8 cellular contexts compared by ENCODE assay signal in genomic region chr12:50112456-50113218, GRCh38. TPM values are rescaled to one million over a fixed set of nuclear protein-coding genes. Genes with fewer than 3 reads are reported as not detected.
DNase-seq lines count a peak whose midpoint lies in the region; ATAC-seq and TF ChIP-seq lines count a peak whose summit lies in the region.

No MANE protein-coding gene starts in this region.

- no peak for TF ChIP-seq POLR2A in esophagus muscularis mucosa (IDR thresholded peaks at IDR 0.05; ENCODE audit: low read depth)

- H3K9me3 ChIP-seq in SU-DHL-6 (ENCODE audit: insufficient read depth, low read length) (no peaks in the 10 kb centered on the region), esophagus muscularis mucosa (no peaks in the 10 kb centered on the region)

- H3K36me3 ChIP-seq in SU-DHL-6 (ENCODE audit: low read length) (no peaks in the 10 kb centered on the region), esophagus muscularis mucosa (peaks cover 0 to 21% (median 11%) of the 10 kb centered on the region in 4 donors)

- H3K4me1 Mint-ChIP-seq in nephron progenitor cell = peaks cover 56% of the 10 kb centered on the region

- DNase-seq in ELF-1 (ENCODE audit: low read depth, low spot score) = peak; percentile 11
- peak; percentile 93 for DNase-seq in esophagus muscularis mucosa (ENCODE audit: extremely low spot score)
- no peak for DNase-seq in nephron progenitor cell
- no peak for DNase-seq in D341Med (ENCODE audit: low spot score)
- no peak for DNase-seq in NCI-H2081 treated with DMSO at 0.1 percent for 48 hours (lab: John Stamatoyannopoulos, UW)

- H3K4me3 ChIP-seq in SU-DHL-6 (ENCODE audit: insufficient read depth, low read length, poor library complexity, severe bottlenecking) = peak overlapping the region; percentile 59
- peak overlapping the region; percentile 82 to 97 (median 85) for H3K4me3 ChIP-seq in esophagus muscularis mucosa

- H3K4me2 ChIP-seq in SU-DHL-6 (ENCODE audit: low read depth, low read length, poor library complexity, severe bottlenecking) = peak overlapping the region; percentile 67

- TF ChIP-seq EP300 in esophagus muscularis mucosa (IDR thresholded peaks at IDR 0.05) = no peak

- H3K4me1 ChIP-seq in esophagus muscularis mucosa = peaks cover 56 to 76% (median 65%) of the 10 kb centered on the region in 4 donors

- intact Hi-C loops in esophagus muscularis mucosa (cut with DNase I) = loop anchor here (5.0 kb wide), 1 partner anchor 55 kb away; the partner anchor contains the start of gene CERS5

- H3K9me3 Mint-ChIP-seq in nephron progenitor cell = no peaks in the 10 kb centered on the region

- H3F3A ChIP-seq in SU-DHL-6 (ENCODE audit: insufficient read depth) = no peaks in the 10 kb centered on the region

- no peaks in the 10 kb centered on the region for H3K9me2 ChIP-seq in SU-DHL-6 (replicated peaks; ENCODE audit: insufficient read depth, low read length)

- H3K9ac ChIP-seq in SU-DHL-6 (ENCODE audit: low read length) = peak overlapping the region; percentile 71

- peak overlapping the region; percentile 1 for H2AFZ ChIP-seq in SU-DHL-6 (ENCODE audit: low read depth, low read length, severe bottlenecking)

- no peaks in the 10 kb centered on the region for H3K27me3 Mint-ChIP-seq in nephron progenitor cell (ENCODE audit: low read depth, poor library complexity)

- H4K20me1 ChIP-seq in SU-DHL-6 (ENCODE audit: low read depth, low read length) = no peaks in the 10 kb centered on the region

- TF ChIP-seq CTCF in SU-DHL-6 (IDR thresholded peaks at IDR 0.05; ENCODE audit: insufficient read depth, low read length, poor library complexity, severe bottlenecking) (no peak), esophagus muscularis mucosa (IDR thresholded peaks at IDR 0.05) (no peak), nephron progenitor cell (IDR thresholded peaks at IDR 0.05) (no peak)

- H3K27ac ChIP-seq in SU-DHL-6 (ENCODE audit: low read depth, low read length) (peak overlapping the region; percentile 53), esophagus muscularis mucosa (replicated peaks in 1 of 4) (peak overlapping the region; percentile 95 to 98 (median 97))

- peaks cover 51% of the 10 kb centered on the region for H3K79me2 ChIP-seq in SU-DHL-6 (ENCODE audit: insufficient read depth, low read length)

- peak overlapping the region; percentile 97 for H3K4me3 Mint-ChIP-seq in nephron progenitor cell

- peaks cover 15% of the 10 kb centered on the region for H3K36me3 Mint-ChIP-seq in nephron progenitor cell (ENCODE audit: low read depth)

- peak overlapping the region; percentile 99 for H3K27ac Mint-ChIP-seq in nephron progenitor cell

- ATAC-seq in HG03457 (IDR thresholded peaks at IDR 0.05; ENCODE audit: unreplicated experiment) (peak; percentile 4), HG03097 (IDR thresholded peaks at IDR 0.05; ENCODE audit: low FRiP score, unreplicated experiment) (no peak)

- no peaks in the 10 kb centered on the region for H3K27me3 ChIP-seq in SU-DHL-6 (ENCODE audit: low read length)
- no peaks in the 10 kb centered on the region for H3K27me3 ChIP-seq in esophagus muscularis mucosa

- WGBS in esophagus muscularis mucosa = 24% methylated on average over 26 of the region's 26 CpGs

RNA-seq across cellular contexts. Expression of gene COX14, which starts 0.6 kb away (rescaled TPM):
- 100 to 1,000 TPM in 1 of 4 donors, 10 to 100 TPM in 3; 52.8 to 105 (median 87.6) TPM for total RNA-seq in esophagus muscularis mucosa

RNA-seq across cellular contexts. Expression of gene GPD1, which starts 8.8 kb away (rescaled TPM):
- 1 to 10 TPM in 1 of 4 donors, under 1 TPM in 3; 0.17 to 2.5 (median 0.60) TPM for total RNA-seq in esophagus muscularis mucosa

RNA-seq across cellular contexts. Expression of gene SMARCD1, which starts 27.5 kb away (rescaled TPM):
- total RNA-seq in esophagus muscularis mucosa = 10 to 100 TPM; 20.3 to 72.4 (median 45.2) TPM

RNA-seq across cellular contexts. Expression of gene CERS5, which starts 54.5 kb away (rescaled TPM):
- 10 to 100 TPM; 23.0 to 33.6 (median 27.5) TPM for total RNA-seq in esophagus muscularis mucosa

RNA-seq across cellular contexts. Expression of gene ASIC1, which starts 55.2 kb away (rescaled TPM):
- total RNA-seq in esophagus muscularis mucosa = 1 to 10 TPM in 3 of 4 donors, under 1 TPM in 1; 0.66 to 5.6 (median 2.9) TPM

Comparison
In these comparisons a context has a peak if more than half of its experiments do, and no peak if none do; other contexts are left out.
1. DNase-seq: peak in ELF-1 (single experiment) and esophagus muscularis mucosa (single experiment); none in nephron progenitor cell (single experiment), D341Med (single experiment) and NCI-H2081 treated with DMSO at 0.1 percent for 48 hours (single experiment).